Comparison of ENCODE assay signal across 8 cellular contexts in genomic region chr3:48716982-48717746, GRCh38. TPM values are rescaled to one million over a fixed set of nuclear protein-coding genes. Genes with fewer than 3 reads are reported as not detected.
DNase-seq lines count a peak whose midpoint lies in the region; ATAC-seq and TF ChIP-seq lines count a peak whose summit lies in the region.

TSS of gene IP6K2 (minus strand) at chr3:48717221. CDS start at chr3:48695291, 21,930 bp downstream.

- H3K27me3 Mint-ChIP-seq in activated T-cell treated with anti-CD3 and anti-CD28 coated beads, Interleukin-2, amount 50 U/mL, for 24 hours, result no peaks in the 10 kb centered on the region

- H3K36me3 ChIP-seq in mucosa of stomach (ENCODE audit: control insufficient read depth, insufficient read depth, low read length), result no peaks in the 10 kb centered on the region

- no peaks in the 10 kb centered on the region for H3K9me3 ChIP-seq in mucosa of stomach (ENCODE audit: control insufficient read depth, low read length)

- H3K4me1 Mint-ChIP-seq in activated T-cell treated with anti-CD3 and anti-CD28 coated beads, Interleukin-2, amount 50 U/mL, for 24 hours (ENCODE audit: low read depth), result peaks cover 38% of the 10 kb centered on the region

- H3K4me1 ChIP-seq in mucosa of stomach (ENCODE audit: control insufficient read depth, insufficient read depth, low read length), result peaks cover 19% of the 10 kb centered on the region

- H3K9me3 Mint-ChIP-seq in activated T-cell treated with anti-CD3 and anti-CD28 coated beads, Interleukin-2, amount 50 U/mL, for 24 hours, result no peaks in the 10 kb centered on the region

- in situ Hi-C loops in KBM-7 (cut with MboI; ENCODE audit: low pct_unique_long_range_greater_than_20kb, low sequenced_read_pairs), result no loop called here

- H3K4me3 Mint-ChIP-seq in activated T-cell treated with anti-CD3 and anti-CD28 coated beads, Interleukin-2, amount 50 U/mL, for 24 hours, result peak within 1 kb of the TSS; percentile 98

- no peaks in the 10 kb centered on the region for H3K27me3 ChIP-seq in mucosa of stomach (ENCODE audit: control insufficient read depth, insufficient read depth, low read length)

- H3K36me3 Mint-ChIP-seq in activated T-cell treated with anti-CD3 and anti-CD28 coated beads, Interleukin-2, amount 50 U/mL, for 24 hours (ENCODE audit: low read depth), result peaks cover 44% of the 10 kb centered on the region

- TF ChIP-seq POLR2A in erythroblast (IDR thresholded peaks at IDR 0.05; ENCODE audit: low read length), result peak; percentile 93

- peak; percentile 74 for DNase-seq in DMS153 treated with DMSO at 0.1 percent for 48 hours (lab: John Stamatoyannopoulos, UW; ENCODE audit: unreplicated experiment)
- peak; percentile 96 for DNase-seq in KBM-7
- DNase-seq in activated T-cell treated with anti-CD3 and anti-CD28 coated beads, Interleukin-2, amount 50 U/mL, for 24 hours, result peak; percentile 99
- peak; percentile 98 for DNase-seq in erythroblast (lab: John Stamatoyannopoulos, UW)
- peak; percentile 97 to 99 for DNase-seq in stimulated activated CD8-positive, alpha-beta memory T cell treated with anti-CD3 and anti-CD28 coated beads, Interleukin-7, amount 100 ng/mL, for 1 hour (ENCODE audit: low read depth in 2 of 2)

- ATAC-seq in GM21717 (IDR thresholded peaks at IDR 0.05; ENCODE audit: unreplicated experiment), result peak; percentile 95

- H3K27ac Mint-ChIP-seq in activated T-cell treated with anti-CD3 and anti-CD28 coated beads, Interleukin-2, amount 50 U/mL, for 24 hours, result peak within 1 kb of the TSS; percentile 95

- H3K4me3 ChIP-seq in mucosa of stomach (ENCODE audit: low read length), result peak within 1 kb of the TSS; percentile 100

- peak within 1 kb of the TSS; percentile 100 for H3K9ac ChIP-seq in mucosa of stomach (ENCODE audit: low read length)

TF ChIP-seq in PFSK-1, 5 proteins besides CTCF, POLR2A, EP300 and RAD21:
- TF ChIP-seq FOXP2 (optimal IDR thresholded peaks at IDR 0.05; ENCODE audit: borderline replicate concordance, extremely low read depth, extremely low read length, insufficient read depth), result no peak
- TF ChIP-seq TAF1 (IDR thresholded peaks at IDR 0.05; ENCODE audit: borderline replicate concordance, insufficient read depth, low read length), result peak; percentile 62; the same call in 1 of the 2 replicates
- peak; percentile 69; the same call in 1 of the 2 replicates for TF ChIP-seq POLR2AphosphoS5 (IDR thresholded peaks at IDR 0.05; ENCODE audit: low read depth, low read length)
- TF ChIP-seq SIN3A (IDR thresholded peaks at IDR 0.05; ENCODE audit: borderline replicate concordance, insufficient read depth, low read length), result 0 out of 2 replicates have a peak, but pooled peaks have one; percentile 20
- no peak for TF ChIP-seq REST (IDR thresholded peaks at IDR 0.05; ENCODE audit: insufficient read depth in 1 of 2, low read depth in 2 of 2, low read length in 2 of 2)

RNA-seq across cellular contexts. Expression of gene IP6K2, which starts in this region (rescaled TPM):
- 33.0 TPM for polyA plus RNA-seq in PFSK-1 (2012; ENCODE audit: insufficient read length, low read depth)

Comparison
In these comparisons a context has a peak if more than half of its experiments do, and no peak if none do; other contexts are left out.
1. Peak in every context shown above with its lines: DNase-seq, ATAC-seq and H3K4me3 ChIP-seq.